12 cellular contexts compared by ENCODE assay signal in genomic region chrX:153780678-153781427, GRCh38. TPM values are rescaled to one million over a fixed set of nuclear protein-coding genes. Genes with fewer than 3 reads are reported as not detected.
DNase-seq lines count a peak whose midpoint lies in the region; ATAC-seq and TF ChIP-seq lines count a peak whose summit lies in the region.
"Had no signal": no experiment of that assay in that cellular context is flagged by ENCODE, and none has a peak within 500 bp of the region (broad histone marks: within the 10 kb centered on the region; RNA-seq: fewer than 3 reads in every experiment).

Gene SRPK3, plus strand, starts transcription at chrX:153781041. Its CDS starts 46 bp downstream, at chrX:153781087.

- no peak for TF ChIP-seq POLR2A in sigmoid colon (IDR thresholded peaks at IDR 0.05)

- H4K20me1 ChIP-seq in PC-3 (ENCODE audit: low read length) = no peaks in the 10 kb centered on the region

- H3K9ac ChIP-seq in PC-3 (ENCODE audit: low read length) = no peak within 1 kb of the TSS

- no peak within 1 kb of the TSS for H3K27ac ChIP-seq in PC-3 (ENCODE audit: low read length)
- peak within 1 kb of the TSS; percentile 74 to 91 (median 86) for H3K27ac ChIP-seq in sigmoid colon
- H3K27ac ChIP-seq: spleen had no signal

- H3K4me1 ChIP-seq in PC-3 (ENCODE audit: insufficient read depth, low read length) (no peaks in the 10 kb centered on the region), sigmoid colon (peaks cover 0 to 32% (median 29%) of the 10 kb centered on the region in 4 donors)

- H2AFZ ChIP-seq in PC-3 (ENCODE audit: low read length) = no peak within 1 kb of the TSS

- H3F3A ChIP-seq in PC-3 (ENCODE audit: low read length, unreplicated experiment) = no peaks in the 10 kb centered on the region

- ATAC-seq in PC-3 = peak; percentile 48
- peak; percentile 75 for ATAC-seq in Right ventricle myocardium inferior
- ATAC-seq in HG03439 (IDR thresholded peaks at IDR 0.05; ENCODE audit: unreplicated experiment) = no peak
- ATAC-seq: activated naive CD4-positive, alpha-beta T cell treated with anti-CD3 and anti-CD28 coated beads, Interleukin-2, amount 50 U/mL, for 72 hours had no signal

- H3K27me3 ChIP-seq in PC-3 (ENCODE audit: low read length) (no peaks in the 10 kb centered on the region), sigmoid colon (peaks cover 0 to 3% (median 0%) of the 10 kb centered on the region in 3 donors)

- TF ChIP-seq EP300 in sigmoid colon (IDR thresholded peaks at IDR 0.05) = no peak

- H3K36me3 ChIP-seq in PC-3 (ENCODE audit: low read depth, low read length) = no peaks in the 10 kb centered on the region
- H3K36me3 ChIP-seq in sigmoid colon = peaks cover 0 to 13% (median 4%) of the 10 kb centered on the region in 4 donors

- no TSS peak for BruUV-seq in PC-3 (replicated peaks; lab: Mats Ljungman, UMichigan)

- H3K9me2 ChIP-seq in PC-3 (replicated peaks; ENCODE audit: low read length) = no peaks in the 10 kb centered on the region

- H3K4me2 ChIP-seq in PC-3 (ENCODE audit: low read length) = no peak within 1 kb of the TSS

- H3K4me3 ChIP-seq in PC-3 (ENCODE audit: low read length) (no peak within 1 kb of the TSS), sigmoid colon (peak within 1 kb of the TSS in 3 of 4 donors; percentile 28 to 38 (median 35))
- H3K4me3 ChIP-seq: spleen had no signal

- DNase-seq in ELR (ENCODE audit: low read depth) (peak; percentile 30), PC-3 (no peak), Right ventricle myocardium inferior (ENCODE audit: missing footprints) (peak; percentile 33), sigmoid colon (no peak), GM19240 (ENCODE audit: insufficient read length, low spot score) (no peak), globus pallidus (ENCODE audit: low spot score) (no peak), midbrain (lab: John Stamatoyannopoulos, UW) (no peak)
- DNase-seq: erythroblast, spleen had no signal

- POLR2A ChIA-PET in PC-3 (lab: Charles Lee; ENCODE audit: unreplicated experiment) = no interaction called here

- TF ChIP-seq CTCF in PC-3 (conservative IDR thresholded peaks at IDR 0.05; ENCODE audit: low read depth, low read length) = no peak
- no peak for TF ChIP-seq CTCF in sigmoid colon (IDR thresholded peaks at IDR 0.05)

- H3K79me2 ChIP-seq in PC-3 (ENCODE audit: low read length) = no peaks in the 10 kb centered on the region

- WGBS in sigmoid colon, 2 donors = 7 to 23% methylated on average over 52 of the region's 52 CpGs

- intact Hi-C loops in PC-3 (cut with micrococcal nuclease) (no loop called here), Right ventricle myocardium inferior (cut with DNase I) (no loop called here), sigmoid colon (cut with DNase I) (loop anchor here (5.0 kb wide), 1 partner anchor 151 kb away; no protein-coding TSS in a partner anchor)

- H3K9me3 ChIP-seq in PC-3 (ENCODE audit: low read length) (no peaks in the 10 kb centered on the region), sigmoid colon (no peaks in the 10 kb centered on the region)
- H3K9me3 ChIP-seq: spleen had no signal

- CTCF ChIA-PET in PC-3 (lab: Charles Lee) = no interaction called here

RNA-seq across cellular contexts. Expression of gene SRPK3, which starts in this region (rescaled TPM):
- total RNA-seq in PC-3 (2014; rRNA removed) = 0.40 and 1.5 TPM in 2 replicates
- total RNA-seq in Right ventricle myocardium inferior = 43.3 TPM
- total RNA-seq in sigmoid colon = 10 to 100 TPM in 1 of 4 donors, 1 to 10 TPM in 3; 2.1 to 13.0 (median 6.9) TPM
- polyA plus RNA-seq in sigmoid colon = under 1 TPM in 1 of 3 donors, not detected in 2; 0.31 TPM
- total RNA-seq: activated naive CD4-positive, alpha-beta T cell treated with anti-CD3 and anti-CD28 coated beads, Interleukin-2, amount 50 U/mL, for 72 hours; OCI-LY7; spleen had no signal

Comparison
In these comparisons a context has a peak if more than half of its experiments do, and no peak if none do; other contexts are left out.
1. DNase-seq: peak in ELR (single experiment) and Right ventricle myocardium inferior (single experiment); none in PC-3 (single experiment), sigmoid colon (single experiment), GM19240 (single experiment), globus pallidus (single experiment) and midbrain (single experiment).